In genomic region chr1:89606227-89606945, GRCh38 we compare ENCODE assay signal across 15 cellular contexts. TPM values are rescaled to one million over a fixed set of nuclear protein-coding genes. Genes with fewer than 3 reads are reported as not detected.
DNase-seq lines count a peak whose midpoint lies in the region; ATAC-seq and TF ChIP-seq lines count a peak whose summit lies in the region.
"Had no signal": no experiment of that assay in that cellular context is flagged by ENCODE, and none has a peak within 500 bp of the region (broad histone marks: within the 10 kb centered on the region; RNA-seq: fewer than 3 reads in every experiment).

No MANE protein-coding gene starts in this region.

- H3K9me3 Mint-ChIP-seq in T-helper 1 cell treated with Interleukin-12 subunit alpha and Interleukin-12 subunit beta and Interleukin-4 antibody, amounts not matched to agents 30 μg/mL and 1 μg/mL, for 36 hours: no peaks in the 10 kb centered on the region
- H3K9me3 Mint-ChIP-seq in effector memory CD8-positive, alpha-beta T cell: no peaks in the 10 kb centered on the region
- H3K9me3 Mint-ChIP-seq: endodermal cell, GM23338, WTC11 had no signal

- TF ChIP-seq EP300 in tibial nerve (IDR thresholded peaks at IDR 0.05): no peak

- DNase-seq in heart left ventricle (no peak), left cardiac atrium (no peak), tibial nerve (ENCODE audit: low spot score in 2 of 2) (no peak), NCI-H748 treated with DMSO at 0.1 percent for 48 hours (lab: John Stamatoyannopoulos, UW) (no peak), LoVo (ENCODE audit: low spot score) (no peak), SW480 (ENCODE audit: low spot score) (no peak)
- DNase-seq in effector memory CD8-positive, alpha-beta T cell: no peak
- DNase-seq: DMS153, endodermal cell, NCI-H1436 treated with DMSO at 0.1 percent for 48 hours, NCI-H446 treated with DMSO at 0.1 percent for 48 hours, occipital lobe had no signal

- H3K36me3 ChIP-seq in heart left ventricle (no peaks in the 10 kb centered on the region), tibial nerve (peaks cover 0 to 9% (median 0%) of the 10 kb centered on the region in 3 donors)

- no peaks in the 10 kb centered on the region for H3K27me3 Mint-ChIP-seq in T-helper 1 cell treated with Interleukin-12 subunit alpha and Interleukin-12 subunit beta and Interleukin-4 antibody, amounts not matched to agents 30 μg/mL and 1 μg/mL, for 36 hours (ENCODE audit: low read depth)
- H3K27me3 Mint-ChIP-seq in effector memory CD8-positive, alpha-beta T cell: no peaks in the 10 kb centered on the region

- H3K4me1 ChIP-seq in heart left ventricle (peaks cover 13 to 79% (median 58%) of the 10 kb centered on the region in 12 donors), tibial nerve (peaks cover 0 to 80% (median 43%) of the 10 kb centered on the region in 4 donors)

- H3K9me3 ChIP-seq in heart left ventricle: no peaks in the 10 kb centered on the region
- no peaks in the 10 kb centered on the region for H3K9me3 ChIP-seq in tibial nerve

- H3K27me3 ChIP-seq in heart left ventricle (no peaks in the 10 kb centered on the region), tibial nerve (no peaks in the 10 kb centered on the region)

- peaks cover 83% of the 10 kb centered on the region for H3K4me1 Mint-ChIP-seq in T-helper 1 cell treated with Interleukin-12 subunit alpha and Interleukin-12 subunit beta and Interleukin-4 antibody, amounts not matched to agents 30 μg/mL and 1 μg/mL, for 36 hours (ENCODE audit: low read depth)
- H3K4me1 Mint-ChIP-seq in effector memory CD8-positive, alpha-beta T cell (ENCODE audit: low read depth in 2 of 2): peaks cover 61 to 69% of the 10 kb centered on the region in 2 donors

- intact Hi-C loops in heart left ventricle (cut with DNase I) (loop anchor here in 4 of 10 donors (5.0 to 10.0 kb wide), 3 partner anchors 82 to 158 kb away; partner anchors contain the start of gene LRRC8B (in 2 of the 4)), left cardiac atrium (cut with DNase I) (loop anchor here (10.0 kb wide), 1 partner anchor 82 kb away; the partner anchor contains the start of gene LRRC8B (in 2 of the 2))

- WGBS in heart left ventricle, 4 donors: 94 to 99% (median 97%) methylated on average over 2 of the region's 2 CpGs
- 53 to 65% methylated on average over 2 of the region's 2 CpGs for WGBS in tibial nerve, 2 donors

- H3K4me3 Mint-ChIP-seq in T-helper 1 cell treated with Interleukin-12 subunit alpha and Interleukin-12 subunit beta and Interleukin-4 antibody, amounts not matched to agents 30 μg/mL and 1 μg/mL, for 36 hours: peak overlapping the region; percentile 20
- peak overlapping the region in 1 of 2 donors; percentile 85 for H3K4me3 Mint-ChIP-seq in effector memory CD8-positive, alpha-beta T cell
- H3K4me3 Mint-ChIP-seq: endodermal cell, GM23338, WTC11 had no signal

- H3K4me3 ChIP-seq in heart left ventricle: no peak overlapping the region
- H3K4me3 ChIP-seq in tibial nerve: no peak overlapping the region
- H3K4me3 ChIP-seq: GM23338 had no signal

- peaks cover 12% of the 10 kb centered on the region for H3K36me3 Mint-ChIP-seq in T-helper 1 cell treated with Interleukin-12 subunit alpha and Interleukin-12 subunit beta and Interleukin-4 antibody, amounts not matched to agents 30 μg/mL and 1 μg/mL, for 36 hours (ENCODE audit: low read depth)
- peaks cover 26% of the 10 kb centered on the region for H3K36me3 Mint-ChIP-seq in effector memory CD8-positive, alpha-beta T cell (ENCODE audit: insufficient read depth)
- H3K36me3 Mint-ChIP-seq: WTC11 had no signal

- ATAC-seq in heart left ventricle (no peak), left cardiac atrium (no peak)
- ATAC-seq in effector memory CD8-positive, alpha-beta T cell (replicated peaks): no peak
- ATAC-seq: GM23338, WTC11 had no signal

- TF ChIP-seq POLR2A in heart left ventricle (IDR thresholded peaks at IDR 0.05) (no peak), tibial nerve (IDR thresholded peaks at IDR 0.05) (no peak)

- TF ChIP-seq CTCF in heart left ventricle (IDR thresholded peaks at IDR 0.05): no peak
- no peak for TF ChIP-seq CTCF in tibial nerve (IDR thresholded peaks at IDR 0.05)

- H3K27ac Mint-ChIP-seq in T-helper 1 cell treated with Interleukin-12 subunit alpha and Interleukin-12 subunit beta and Interleukin-4 antibody, amounts not matched to agents 30 μg/mL and 1 μg/mL, for 36 hours: peak overlapping the region; percentile 97
- H3K27ac Mint-ChIP-seq in effector memory CD8-positive, alpha-beta T cell: peak overlapping the region; percentile 96 to 97
- H3K27ac Mint-ChIP-seq: endodermal cell, GM23338, WTC11 had no signal

- H3K27ac ChIP-seq in heart left ventricle: peak overlapping the region in 10 of 12 donors; percentile 9 to 84 (median 73)
- H3K27ac ChIP-seq in tibial nerve: peak overlapping the region in 3 of 4 donors; percentile 59 to 72 (median 67)

RNA-seq across cellular contexts. Expression of gene LRRC8C, which starts 26.5 kb away (rescaled TPM):
- 10 to 100 TPM in 3 of 9 donors, 1 to 10 TPM in 6; 5.6 to 16.3 (median 9.7) TPM for total RNA-seq in heart left ventricle
- 1 to 10 TPM; 3.2 to 4.6 TPM for polyA plus RNA-seq in heart left ventricle
- 10 to 100 TPM in 1 of 2 donors, 1 to 10 TPM in 1; 8.4 to 14.4 TPM for total RNA-seq in left cardiac atrium
- 10 to 100 TPM; 16.5 to 23.8 (median 20.2) TPM for total RNA-seq in tibial nerve
